In genomic region chr14:102830474-102831045, GRCh38 we compare ENCODE assay signal across 28 cellular contexts. TPM values are rescaled to one million over a fixed set of nuclear protein-coding genes. Genes with fewer than 3 reads are reported as not detected.
DNase-seq lines count a peak whose midpoint lies in the region; ATAC-seq, FAIRE-seq and TF ChIP-seq lines count a peak whose summit lies in the region.
"Had no signal": no experiment of that assay in that cellular context is flagged by ENCODE, and none has a peak within 500 bp of the region (broad histone marks: within the 10 kb centered on the region; RNA-seq: fewer than 3 reads in every experiment).

No MANE protein-coding gene starts in this region.

- CTCF ChIA-PET in activated CD4-positive, alpha-beta memory T cell treated with anti-CD3 and anti-CD28 coated beads for 36 hours (lab: Charles Lee): interaction anchor here (0.9 to 1.7 kb wide), 3 partner anchors 45 to 237 kb away, joined by 3 to 5 read pairs (median 4); no protein-coding TSS in a partner anchor
- CTCF ChIA-PET in activated CD4-positive, alpha-beta memory T cell treated with anti-CD3 and anti-CD28 coated beads, Interleukin-2, amount 10 ng/mL, durations not matched to agents 7 days and 5 days (lab: Charles Lee): no interaction called here
- CTCF ChIA-PET in GM12878 (lab: Yijun Ruan, JAX): interaction anchor here (0.5 kb wide), 1 partner anchor 27 kb away, joined by 3 read pairs; no protein-coding TSS in a partner anchor
- CTCF ChIA-PET in RWPE1 (lab: Yijun Ruan, JAX): no interaction called here

- peaks cover 92% of the 10 kb centered on the region for H3K79me2 ChIP-seq in GM12878 (ENCODE audit: control insufficient read depth, insufficient read depth, low read length)

- in situ Hi-C loops in GM12878 (cut with MboI): no loop called here

- POLR2A ChIA-PET in activated CD4-positive, alpha-beta memory T cell treated with anti-CD3 and anti-CD28 coated beads for 36 hours (lab: Charles Lee): interaction anchor here (1.0 kb wide), 1 partner anchor 12 kb away, joined by 6 read pairs; no protein-coding TSS in a partner anchor
- POLR2A ChIA-PET in activated CD4-positive, alpha-beta memory T cell treated with anti-CD3 and anti-CD28 coated beads, Interleukin-2, amount 10 ng/mL, durations not matched to agents 7 days and 5 days (lab: Charles Lee): interaction anchor here (1.0 to 2.0 kb wide), 2 partner anchors 11 to 32 kb away, joined by 3 to 10 read pairs; no protein-coding TSS in a partner anchor
- POLR2A ChIA-PET in GM12878 (lab: Charles Lee) (interaction anchor here (0.5 kb wide), 1 partner anchor 596 kb away, joined by 6 read pairs; no protein-coding TSS in a partner anchor), RWPE1 (lab: Yijun Ruan, JAX; ENCODE audit: low non-redundant PET) (no interaction called here)

- no peak overlapping the region for H3K4me3 Mint-ChIP-seq in activated CD4-positive, alpha-beta memory T cell treated with anti-CD3 and anti-CD28 coated beads for 36 hours
- H3K4me3 Mint-ChIP-seq in activated CD4-positive, alpha-beta memory T cell treated with anti-CD3 and anti-CD28 coated beads, Interleukin-2, amount 10 ng/mL, durations not matched to agents 7 days and 5 days: no peak overlapping the region
- no peak overlapping the region for H3K4me3 Mint-ChIP-seq in naive B cell
- H3K4me3 Mint-ChIP-seq: CD14-positive monocyte had no signal

- SMC1A ChIA-PET in GM12878 (lab: Charles Lee; ENCODE audit: uncharacterized antibody, unreplicated experiment): no interaction called here

- no peaks in the 10 kb centered on the region for H3K9me3 Mint-ChIP-seq in activated CD4-positive, alpha-beta memory T cell treated with anti-CD3 and anti-CD28 coated beads for 36 hours
- no peaks in the 10 kb centered on the region for H3K9me3 Mint-ChIP-seq in activated CD4-positive, alpha-beta memory T cell treated with anti-CD3 and anti-CD28 coated beads, Interleukin-2, amount 10 ng/mL, durations not matched to agents 7 days and 5 days
- H3K9me3 Mint-ChIP-seq in naive B cell: peaks cover 0 to 2% (median 0%) of the 10 kb centered on the region in 7 donors
- H3K9me3 Mint-ChIP-seq: CD14-positive monocyte had no signal

- H3K4me1 Mint-ChIP-seq in activated CD4-positive, alpha-beta memory T cell treated with anti-CD3 and anti-CD28 coated beads for 36 hours (ENCODE audit: low read depth): peaks cover 79% of the 10 kb centered on the region
- H3K4me1 Mint-ChIP-seq in activated CD4-positive, alpha-beta memory T cell treated with anti-CD3 and anti-CD28 coated beads, Interleukin-2, amount 10 ng/mL, durations not matched to agents 7 days and 5 days: peaks cover 54% of the 10 kb centered on the region
- peaks cover 39 to 62% (median 44%) of the 10 kb centered on the region in 3 donors for H3K4me1 Mint-ChIP-seq in naive B cell

- BruUV-seq in GM12878 (replicated peaks; lab: Mats Ljungman, UMichigan): no TSS peak

- peaks cover 26% of the 10 kb centered on the region in 2 experiments for H3K36me3 ChIP-seq in GM12878 (ENCODE audit: control insufficient read depth in 2 of 2, insufficient read depth in 2 of 2, low read length in 1 of 2)
- H3K36me3 ChIP-seq: brain microvascular endothelial cell, pancreas, thyroid gland, uterus had no signal

- H3K27me3 Mint-ChIP-seq in activated CD4-positive, alpha-beta memory T cell treated with anti-CD3 and anti-CD28 coated beads for 36 hours: no peaks in the 10 kb centered on the region
- H3K27me3 Mint-ChIP-seq in activated CD4-positive, alpha-beta memory T cell treated with anti-CD3 and anti-CD28 coated beads, Interleukin-2, amount 10 ng/mL, durations not matched to agents 7 days and 5 days: no peaks in the 10 kb centered on the region
- H3K27me3 Mint-ChIP-seq in naive B cell: no peaks in the 10 kb centered on the region

- no peak for DNase-seq in activated CD4-positive, alpha-beta memory T cell treated with anti-CD3 and anti-CD28 coated beads for 36 hours
- DNase-seq in activated CD4-positive, alpha-beta memory T cell treated with anti-CD3 and anti-CD28 coated beads, Interleukin-2, amount 10 ng/mL, durations not matched to agents 7 days and 5 days: no peak
- DNase-seq in HuH-7.5 (ENCODE audit: low spot score) (peak; percentile 42), GM12878 (ENCODE audit: low read depth, low spot score) (no peak), naive B cell (no peak), hippocampal formation (lab: John Stamatoyannopoulos, UW) (no peak), RWPE1 (ENCODE audit: low spot score) (no peak)
- DNase-seq: activated CD4-positive, alpha-beta T cell treated with anti-CD3 and anti-CD28 coated beads for 48 hours; activated naive CD4-positive, alpha-beta T cell; brain microvascular endothelial cell; Calu3; DMS79; GDM1; KBM-7; NCI-H1092 treated with DMSO at 0.1 percent for 48 hours; NCI-H1694 treated with DMSO at 0.1 percent for 48 hours; NCI-H446 treated with DMSO at 0.1 percent for 48 hours; pancreas; stimulated activated naive CD4-positive, alpha-beta T cell treated with Interleukin-2 at 50 U/mL for 16 hours; T1000; thyroid gland; uterus had no signal

- no peak overlapping the region for H3K4me3 ChIP-seq in GM12878
- H3K4me3 ChIP-seq: gastroesophageal sphincter, pancreas, thyroid gland, uterus had no signal

- TF ChIP-seq POLR2A in GM12878 (IDR thresholded peaks at IDR 0.05; ENCODE audit: low read depth, low read length): no peak

- WGBS in GM12878 (ENCODE audit: insufficient coverage, insufficient replicate concordance, low lambda C conversion rate, missing lambda C conversion rate): 97% methylated on average over 3 of the region's 3 CpGs

- peak overlapping the region; percentile 77 for H3K27ac Mint-ChIP-seq in activated CD4-positive, alpha-beta memory T cell treated with anti-CD3 and anti-CD28 coated beads for 36 hours
- no peak overlapping the region for H3K27ac Mint-ChIP-seq in activated CD4-positive, alpha-beta memory T cell treated with anti-CD3 and anti-CD28 coated beads, Interleukin-2, amount 10 ng/mL, durations not matched to agents 7 days and 5 days
- H3K27ac Mint-ChIP-seq in naive B cell: peak overlapping the region in 5 of 6 donors; percentile 6 to 81 (median 57)

- H3K27ac ChIP-seq in GM12878 (ENCODE audit: control insufficient read depth, insufficient read depth) (no peak overlapping the region), RWPE1 (no peak overlapping the region)
- H3K27ac ChIP-seq: brain microvascular endothelial cell, gastroesophageal sphincter, pancreas, thyroid gland, uterus, VCaP had no signal

- H3K36me3 Mint-ChIP-seq in activated CD4-positive, alpha-beta memory T cell treated with anti-CD3 and anti-CD28 coated beads for 36 hours: peaks cover 53% of the 10 kb centered on the region
- H3K36me3 Mint-ChIP-seq in activated CD4-positive, alpha-beta memory T cell treated with anti-CD3 and anti-CD28 coated beads, Interleukin-2, amount 10 ng/mL, durations not matched to agents 7 days and 5 days (ENCODE audit: low read depth): peaks cover 38% of the 10 kb centered on the region
- H3K36me3 Mint-ChIP-seq in naive B cell: peaks cover 6 to 24% of the 10 kb centered on the region in 2 donors

- FAIRE-seq in GM12878 (lab: Jason Lieb, UNC): no peak
- FAIRE-seq: A204.1, pancreas, RCC 7860 had no signal

- H3K9me3 ChIP-seq in GM12878 (replicated peaks; ENCODE audit: control insufficient read depth, insufficient read depth, low read length): no peaks in the 10 kb centered on the region
- H3K9me3 ChIP-seq: gastroesophageal sphincter, pancreas, thyroid gland, uterus had no signal

- intact Hi-C loops in activated CD4-positive, alpha-beta memory T cell treated with anti-CD3 and anti-CD28 coated beads for 36 hours (cut with micrococcal nuclease): no loop called here
- intact Hi-C loops in GM12878 (cut with micrococcal nuclease; ENCODE audit: unreplicated experiment): no loop called here

- no peak overlapping the region; the same call in 1 of the 2 replicates for H3K4me2 ChIP-seq in GM12878 (ENCODE audit: control insufficient read depth, insufficient read depth)

- TF ChIP-seq EP300 in GM12878 (IDR thresholded peaks at IDR 0.05; ENCODE audit: borderline replicate concordance in 1 of 2, control insufficient read depth in 1 of 2, low read depth in 2 of 2, low read length in 2 of 2): no peak

- peaks cover 5% of the 10 kb centered on the region; the same call in 1 of the 2 replicates for H3K4me1 ChIP-seq in GM12878 (ENCODE audit: control insufficient read depth, insufficient read depth, low read length)
- H3K4me1 ChIP-seq: pancreas, uterus had no signal

- H2AFZ ChIP-seq in GM12878 (ENCODE audit: control insufficient read depth, low read depth, low read length): no peak overlapping the region

- H3K27me3 ChIP-seq in GM12878 (replicated peaks in 1 of 2; ENCODE audit: control insufficient read depth in 2 of 2, insufficient read depth in 2 of 2, low read length in 1 of 2): no peaks in the 10 kb centered on the region
- H3K27me3 ChIP-seq: brain microvascular endothelial cell, gastroesophageal sphincter, pancreas, thyroid gland, uterus had no signal

- peaks cover 14% of the 10 kb centered on the region for H4K20me1 ChIP-seq in GM12878 (ENCODE audit: control insufficient read depth, insufficient read depth)

- ATAC-seq in GM12878 (no peak), naive B cell (ENCODE audit: low read depth in 2 of 2) (no peak), HG02870 (IDR thresholded peaks at IDR 0.05; ENCODE audit: unreplicated experiment) (no peak)
- ATAC-seq: gastroesophageal sphincter, pancreas had no signal

- TF ChIP-seq RAD21 in GM12878 (IDR thresholded peaks at IDR 0.05; ENCODE audit: insufficient read depth, low read depth, low read length): no peak

- TF ChIP-seq CTCF in GM12878 (IDR thresholded peaks at IDR 0.05 in 2 of 3, conservative IDR thresholded peaks at IDR 0.05 in 1 of 3; ENCODE audit: control insufficient read depth in 2 of 3, extremely low read depth in 1 of 3, insufficient read depth in 1 of 3, low read depth in 3 of 3, low read length in 3 of 3): no peak
- no peak for TF ChIP-seq CTCF in RWPE1 (conservative IDR thresholded peaks at IDR 0.05; ENCODE audit: low read depth)

- H3K9ac ChIP-seq in GM12878 (ENCODE audit: control insufficient read depth, insufficient read depth, low read length): no peak overlapping the region

- RAD21 ChIA-PET in GM12878 (lab: Charles Lee; ENCODE audit: unreplicated experiment): no interaction called here

RNA-seq across cellular contexts. Expression of gene TRAF3, which starts 53.3 kb away (rescaled TPM):
- 10 to 100 TPM; 68.8 to 73.6 TPM for total RNA-seq in activated CD4-positive, alpha-beta memory T cell treated with anti-CD3 and anti-CD28 coated beads for 36 hours
- total RNA-seq in activated CD4-positive, alpha-beta memory T cell treated with anti-CD3 and anti-CD28 coated beads, Interleukin-2, amount 10 ng/mL, durations not matched to agents 7 days and 5 days: 10 to 100 TPM; 37.4 to 38.9 TPM
- total RNA-seq in GM12878 (2013; cell fraction: nucleolus; rRNA removed): 156 and 174 TPM in 2 replicates
- total RNA-seq in GM12878 (2014; rRNA removed) (33.3 and 40.3 TPM in 2 replicates), GM12878 (2014; rRNA removed; fragmentation: Illumina TruSeq; extraction: Trizol) (34.3 and 36.5 TPM in 2 replicates), GM12878 (2021) (55.2 and 60.1 TPM in 2 replicates)
- polyA plus RNA-seq in GM12878 (2011; ENCODE audit: low read depth): 27.5 TPM
- polyA plus RNA-seq in GM12878 (2011; rRNA removed) (66.3 and 70.1 TPM in 2 replicates), GM12878 (2014; fragmentation: Illumina TruSeq; extraction: Trizol) (18.1 and 33.6 TPM in 2 replicates), GM12878 (2014; fragmentation: Nextera tagmentation; extraction: Ambion mirVana) (1 to 10 TPM; 3.0 to 4.0 TPM), GM12878 (2014; rRNA removed) (46.1 and 46.3 TPM in 2 replicates), GM12878 (2016; fragmentation: Nextera tagmentation; extraction: Ambion mirVana) (10 to 100 TPM; 36.4 to 40.9 TPM), naive B cell (ENCODE audit: low read depth in 6 of 6) (10 to 100 TPM; 22.2 to 36.7 (median 27.0) TPM)
- 68.7 and 74.7 TPM in 2 replicates for polyA plus RNA-seq in GM12878 (2011; cell fraction: cytosol; rRNA removed)
- polyA plus RNA-seq in GM12878 (2011; cell fraction: nucleus; rRNA removed): 140 and 141 TPM in 2 replicates
- 47.2 and 61.2 TPM in 2 replicates for polyA plus RNA-seq in GM12878 (2012)
- 147 and 149 TPM in 2 replicates for polyA minus RNA-seq in GM12878 (2011; rRNA and poly(A)+ RNA removed)
- polyA minus RNA-seq in GM12878 (2011; cell fraction: cytosol; rRNA and poly(A)+ RNA removed): 32.7 and 34.7 TPM in 2 replicates
- polyA minus RNA-seq in GM12878 (2011; cell fraction: nucleus; rRNA and poly(A)+ RNA removed): 56.5 and 77.2 TPM in 2 replicates

Comparison
In these comparisons a context has a peak if more than half of its experiments do, and no peak if none do; other contexts are left out.
1. CTCF ChIA-PET loops: an anchor here in activated CD4-positive, alpha-beta memory T cell treated with anti-CD3 and anti-CD28 coated beads for 36 hours (0.9 to 1.7 kb wide) and GM12878 (0.5 kb wide); none called in activated CD4-positive, alpha-beta memory T cell treated with anti-CD3 and anti-CD28 coated beads, Interleukin-2, amount 10 ng/mL, durations not matched to agents 7 days and 5 days and RWPE1.